Comparison of ENCODE assay signal across 23 cellular contexts in genomic region chr4:73897380-73898136, GRCh38. TPM values are rescaled to one million over a fixed set of nuclear protein-coding genes. Genes with fewer than 3 reads are reported as not detected.
DNase-seq lines count a peak whose midpoint lies in the region; ATAC-seq, FAIRE-seq and TF ChIP-seq lines count a peak whose summit lies in the region.
"Had no signal": no experiment of that assay in that cellular context is flagged by ENCODE, and none has a peak within 500 bp of the region (broad histone marks: within the 10 kb centered on the region; RNA-seq: fewer than 3 reads in every experiment).

No MANE protein-coding gene starts in this region.

- peaks cover 7% of the 10 kb centered on the region for H3K4me1 Mint-ChIP-seq in GM23338
- H3K4me1 Mint-ChIP-seq: neural crest cell had no signal

- no peak for DNase-seq in A549 (ENCODE audit: low read depth in 1 of 2, low spot score in 1 of 2)
- peak; percentile 37 for DNase-seq in HCEC 1CT
- DNase-seq in dedifferentiated amniotic fluid mesenchymal stem cell (ENCODE audit: extremely low spot score) = peak; percentile 32
- DNase-seq in left ventricle myocardium superior = no peak
- DNase-seq in effector CD8-positive, alpha-beta T cell (lab: John Stamatoyannopoulos, UW) = no peak
- DNase-seq in mucosa of descending colon = no peak
- DNase-seq in Ammon's horn (ENCODE audit: low spot score) = no peak
- DNase-seq in GM23338 (ENCODE audit: low spot score) = no peak
- DNase-seq: activated CD4-positive, CD25-positive, alpha-beta regulatory T cell treated with anti-CD3 and anti-CD28 coated beads, Interleukin-2, amount 50 U/mL, for 72 hours; activated effector memory CD4-positive, alpha-beta T cell treated with Interleukin-2 at 50 U/mL for 16 hours; COR-L47; NCI-H2029 treated with DMSO at 0.1 percent for 48 hours; NCI-H524 treated with DMSO at 0.1 percent for 48 hours; retina; SK-N-SH; T1000 had no signal

- TF ChIP-seq POLR2A in A549 (IDR thresholded peaks at IDR 0.05; ENCODE audit: low read length) = no peak

- intact Hi-C loops in left ventricle myocardium superior (cut with micrococcal nuclease) = no loop called here
- intact Hi-C loops in mucosa of descending colon (cut with DNase I, micrococcal nuclease) = no loop called here

- H3K9me3 ChIP-seq in A549 = no peaks in the 10 kb centered on the region
- no peaks in the 10 kb centered on the region for H3K9me3 ChIP-seq in mucosa of descending colon
- H3K9me3 ChIP-seq: SK-N-SH had no signal

- no peaks in the 10 kb centered on the region for H3K9me3 Mint-ChIP-seq in GM23338
- H3K9me3 Mint-ChIP-seq: neural crest cell; stimulated activated naive CD8-positive, alpha-beta T cell treated with anti-CD3 and anti-CD28 coated beads, Interleukin-15, Interleukin-2, amounts not matched to agents 100 ng/mL and 50 ng/mL, for 24 hours had no signal

- CTCF ChIA-PET in A549 (lab: Yijun Ruan, JAX) = no interaction called here

- no peak for FAIRE-seq in A549 (lab: Jason Lieb, UNC)
- FAIRE-seq: GM12878, HepG2, keratinocyte had no signal

- H3K36me3 ChIP-seq in mucosa of descending colon (ENCODE audit: low read depth) = no peaks in the 10 kb centered on the region
- H3K36me3 ChIP-seq in GM23338 (ENCODE audit: insufficient read depth) = no peaks in the 10 kb centered on the region

- H3F3A ChIP-seq in GM23338 (replicated peaks; ENCODE audit: low read depth) = no peaks in the 10 kb centered on the region

- 72% methylated on average over 4 of the region's 4 CpGs for WGBS in A549 (ENCODE audit: missing lambda C conversion rate)

- H3K4me3 ChIP-seq in A549 = no peak overlapping the region
- no peak overlapping the region for H3K4me3 ChIP-seq in mucosa of descending colon
- no peak overlapping the region for H3K4me3 ChIP-seq in GM23338
- H3K4me3 ChIP-seq: GM12878 had no signal

- no peaks in the 10 kb centered on the region for H3K79me2 ChIP-seq in GM23338 (replicated peaks; ENCODE audit: insufficient read depth)

- no peaks in the 10 kb centered on the region for H4K20me1 ChIP-seq in GM23338 (replicated peaks; ENCODE audit: insufficient read depth)

- no peaks in the 10 kb centered on the region for H3K27me3 Mint-ChIP-seq in GM23338 (ENCODE audit: insufficient read depth, low read depth, poor library complexity)
- H3K27me3 Mint-ChIP-seq: stimulated activated naive CD8-positive, alpha-beta T cell treated with anti-CD3 and anti-CD28 coated beads, Interleukin-15, Interleukin-2, amounts not matched to agents 100 ng/mL and 50 ng/mL, for 24 hours had no signal

- POLR2A ChIA-PET in A549 (lab: Yijun Ruan, JAX) = no interaction called here

- H3K4me3 Mint-ChIP-seq in GM23338 = no peak overlapping the region
- H3K4me3 Mint-ChIP-seq: neural crest cell; stimulated activated naive CD8-positive, alpha-beta T cell treated with anti-CD3 and anti-CD28 coated beads, Interleukin-15, Interleukin-2, amounts not matched to agents 100 ng/mL and 50 ng/mL, for 24 hours had no signal

- TF ChIP-seq RAD21 in A549 (conservative IDR thresholded peaks at IDR 0.05 in 1 of 2, IDR thresholded peaks at IDR 0.05 in 1 of 2) = no peak

- no peaks in the 10 kb centered on the region for H3K27me3 ChIP-seq in GM23338 (ENCODE audit: insufficient read depth)

- H3K27ac ChIP-seq in A549 (peak overlapping the region; percentile 30 to 70; a peak in 4 of 6 replicates), GM23338 (ENCODE audit: low read depth) (no peak overlapping the region)

- TF ChIP-seq EP300 in A549 (IDR thresholded peaks at IDR 0.05) = 0 out of 5 replicates have a peak, but pooled peaks of 1 of the 2 experiments have one; percentile 14

- H3K36me3 Mint-ChIP-seq in GM23338 (ENCODE audit: low read depth) = no peaks in the 10 kb centered on the region

- no peak overlapping the region for H3K27ac Mint-ChIP-seq in GM23338
- H3K27ac Mint-ChIP-seq: stimulated activated naive CD8-positive, alpha-beta T cell treated with anti-CD3 and anti-CD28 coated beads, Interleukin-15, Interleukin-2, amounts not matched to agents 100 ng/mL and 50 ng/mL, for 24 hours had no signal

- TF ChIP-seq CTCF in A549 (IDR thresholded peaks at IDR 0.05) = no peak
- no peak for TF ChIP-seq CTCF in mucosa of descending colon (IDR thresholded peaks at IDR 0.05)
- TF ChIP-seq CTCF in GM23338 (conservative IDR thresholded peaks at IDR 0.05; ENCODE audit: low read depth in 2 of 2) = no peak

- ATAC-seq in A549 = no peak
- peak; percentile 91 for ATAC-seq in left ventricle myocardium superior
- no peak for ATAC-seq in mucosa of descending colon
- ATAC-seq in GM23338 = no peak
- ATAC-seq: GM12878, HepG2 had no signal

- H3K4me1 ChIP-seq in A549 (peaks cover 12% of the 10 kb centered on the region), mucosa of descending colon (ENCODE audit: low read depth) (peaks cover 11% of the 10 kb centered on the region), GM23338 (ENCODE audit: insufficient read depth) (no peaks in the 10 kb centered on the region)

- H2AFZ ChIP-seq in GM23338 = no peak overlapping the region

- H3K4me2 ChIP-seq in A549 (no peak overlapping the region), GM23338 (no peak overlapping the region)
- H3K4me2 ChIP-seq: SK-N-SH had no signal

- no peaks in the 10 kb centered on the region for H3K9me2 ChIP-seq in GM23338 (ENCODE audit: insufficient read depth)
- H3K9me2 ChIP-seq: SK-N-SH had no signal

TF ChIP-seq in A549, 52 proteins besides CTCF, POLR2A, EP300 and RAD21 (continues in another document):
- no peak for TF ChIP-seq USF2 (IDR thresholded peaks at IDR 0.05)
- no peak for TF ChIP-seq SMC3 (IDR thresholded peaks at IDR 0.05)
- no peak for TF ChIP-seq ESRRA (IDR thresholded peaks at IDR 0.05; ENCODE audit: borderline replicate concordance, low read length)
- TF ChIP-seq PBX3 (IDR thresholded peaks at IDR 0.05) = no peak

TF ChIP-seq in GM23338, 12 proteins besides CTCF, POLR2A, EP300 and RAD21 (continues in another document):
- no peak for TF ChIP-seq EZH2 (IDR thresholded peaks at IDR 0.05; ENCODE audit: low read depth, unreplicated experiment)
- no peak for TF ChIP-seq ZNF114 (CRISPR knock-in tag; IDR thresholded peaks at IDR 0.05)
- no peak for TF ChIP-seq NANOG (IDR thresholded peaks at IDR 0.05; ENCODE audit: borderline replicate concordance)

RNA-seq across cellular contexts. Expression of gene CXCL1, which starts 28.4 kb away (rescaled TPM):
- polyA plus RNA-seq in A549 (2011; rRNA removed) = 16.3 and 20.0 TPM in 2 replicates
- 23.1 and 27.7 TPM in 2 replicates for polyA plus RNA-seq in A549 (2012; cell fraction: cytosol; rRNA removed)
- 15.8 and 29.3 TPM in 2 replicates for polyA plus RNA-seq in A549 (2012; cell fraction: nucleus; rRNA removed)
- polyA plus RNA-seq in A549 (2017; fragmentation: RNase III; extraction: RNeasy Plus Mini Kit Qiagen cat#74134 plus additional on column Dnase treatment) = 12.9 to 16.2 TPM (median 14.9 TPM) in 3 replicates
- 3.1 and 5.4 TPM in 2 replicates for polyA minus RNA-seq in A549 (2011; rRNA and poly(A)+ RNA removed)
- 3.0 TPM for total RNA-seq in left ventricle myocardium superior
- 10 to 100 TPM in 1 of 3 donors, 1 to 10 TPM in 2; 3.0 to 21.7 (median 3.2) TPM for total RNA-seq in mucosa of descending colon
- 1.6 and 1.9 TPM in 2 replicates for total RNA-seq in GM23338 (2014; rRNA removed; shearing (Covaris generic))
- polyA plus RNA-seq in GM23338 (2016; fragmentation: Nextera tagmentation; extraction: Ambion mirVana) = 2.1 and 2.5 TPM in 2 replicates
- total RNA-seq: GM12878, neural crest cell had no signal
- polyA plus RNA-seq: GM12878, HepG2 had no signal

RNA-seq across cellular contexts. Expression of gene PF4V1, which starts 44.5 kb away (rescaled TPM):
- not detected in 2 replicates for polyA plus RNA-seq in A549 (2011; rRNA removed)
- not detected in 2 replicates for polyA plus RNA-seq in A549 (2012; cell fraction: cytosol; rRNA removed)
- not detected in 2 replicates for polyA plus RNA-seq in A549 (2012; cell fraction: nucleus; rRNA removed)
- polyA plus RNA-seq in A549 (2017; fragmentation: RNase III; extraction: RNeasy Plus Mini Kit Qiagen cat#74134 plus additional on column Dnase treatment) = not detected in 3 replicates
- polyA minus RNA-seq in A549 (2011; rRNA and poly(A)+ RNA removed) = not detected in 2 replicates
- total RNA-seq in left ventricle myocardium superior = not detected
- total RNA-seq in mucosa of descending colon = not detected
- total RNA-seq in GM23338 (2014; rRNA removed; shearing (Covaris generic)) = 0.66 TPM in 1 of 2 replicates, not detected in the other
- 1.7 TPM in 1 of 2 replicates, not detected in the other for polyA plus RNA-seq in GM23338 (2016; fragmentation: Nextera tagmentation; extraction: Ambion mirVana)
- total RNA-seq: A673, GM12878, HepG2, neural crest cell, urinary bladder had no signal
- polyA plus RNA-seq: GM12878, HepG2, keratinocyte, SK-N-SH, urinary bladder had no signal

Comparison
In these comparisons a context has a peak if more than half of its experiments do, and no peak if none do; other contexts are left out.
1. DNase-seq: peak in HCEC 1CT (single experiment) and dedifferentiated amniotic fluid mesenchymal stem cell (single experiment); none in A549 (0 of 2), left ventricle myocardium superior (single experiment), effector CD8-positive, alpha-beta T cell (single experiment), mucosa of descending colon (0 of 3), Ammon's horn (single experiment) and GM23338 (single experiment).